Comparison of ENCODE assay signal across 10 cellular contexts in the genomic region with DNA sequence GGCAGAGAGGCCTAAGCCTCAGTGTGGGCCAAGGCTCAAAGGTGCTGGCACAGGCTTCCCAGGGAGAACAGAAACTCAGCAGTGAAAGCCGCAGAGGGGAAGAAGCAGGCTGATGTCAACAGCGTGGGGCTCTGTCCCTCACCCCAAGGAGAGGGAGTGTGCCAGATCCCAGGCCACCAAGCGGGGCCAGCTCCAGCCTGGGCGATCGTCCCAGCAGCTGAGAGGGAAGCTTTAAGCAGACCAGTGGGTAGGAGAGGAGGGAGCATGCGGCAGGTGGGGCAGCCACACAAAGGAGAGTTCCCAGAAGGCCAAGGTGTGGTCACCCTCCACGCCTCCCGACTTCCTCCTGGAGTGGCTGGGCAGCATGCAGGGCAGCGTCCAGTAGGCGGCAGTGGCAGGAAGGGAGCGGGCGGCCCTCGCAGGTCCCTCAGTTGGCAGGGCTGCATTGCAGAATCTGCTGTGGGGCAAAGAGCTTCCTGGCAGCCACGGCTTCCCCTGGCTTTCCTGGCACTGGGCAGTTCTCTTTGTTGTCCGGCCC. TPM values are rescaled to one million over a fixed set of nuclear protein-coding genes. Genes with fewer than 3 reads are reported as not detected.
DNase-seq lines count a peak whose midpoint lies in the region; ATAC-seq and TF ChIP-seq lines count a peak whose summit lies in the region.
"Had no signal": no experiment of that assay in that cellular context is flagged by ENCODE, and none has a peak within 500 bp of the region (broad histone marks: within the 10 kb centered on the region; RNA-seq: fewer than 3 reads in every experiment).

No MANE protein-coding gene starts in this region.

- CTCF ChIA-PET in mammary epithelial cell (lab: Charles Lee; ENCODE audit: low non-redundant PET), result interaction anchor here (0.5 kb wide), 1 partner anchor 32 kb away, joined by 11 read pairs; no protein-coding TSS in a partner anchor

- no peak overlapping the region for H3K4me3 ChIP-seq in mammary epithelial cell (replicated peaks in 1 of 3; ENCODE audit: insufficient read depth in 1 of 3, low read depth in 2 of 3, low read length in 3 of 3)

- H3K27me3 ChIP-seq in mammary epithelial cell (ENCODE audit: insufficient read depth, low read length), result no peaks in the 10 kb centered on the region

- no peak overlapping the region for H3K27ac ChIP-seq in mammary epithelial cell (ENCODE audit: insufficient read depth, low read depth, low read length)

- 62% methylated on average over 8 of the region's 15 CpGs for WGBS in mammary epithelial cell (ENCODE audit: low coverage, missing lambda C conversion rate)

- intact Hi-C loops in mammary epithelial cell (cut with micrococcal nuclease), result no loop called here

- no peaks in the 10 kb centered on the region for H3K79me2 ChIP-seq in mammary epithelial cell (ENCODE audit: insufficient read depth, low read length)

- H3K27ac Mint-ChIP-seq in stimulated activated naive CD8-positive, alpha-beta T cell treated with anti-CD3 and anti-CD28 coated beads, Interleukin-15, Interleukin-2, amounts not matched to agents 100 ng/mL and 50 ng/mL, for 24 hours, result peak overlapping the region; percentile 31

- H3K4me3 Mint-ChIP-seq in stimulated activated naive CD8-positive, alpha-beta T cell treated with anti-CD3 and anti-CD28 coated beads, Interleukin-15, Interleukin-2, amounts not matched to agents 100 ng/mL and 50 ng/mL, for 24 hours, result no peak overlapping the region

- TSS peak; percentile 62 for BruUV-seq in mammary epithelial cell (replicated peaks; lab: Mats Ljungman, UMichigan)

- H3K4me1 Mint-ChIP-seq in stimulated activated naive CD8-positive, alpha-beta T cell treated with anti-CD3 and anti-CD28 coated beads, Interleukin-15, Interleukin-2, amounts not matched to agents 100 ng/mL and 50 ng/mL, for 24 hours (ENCODE audit: low read depth), result peaks cover 65% of the 10 kb centered on the region

- DNase-seq in stimulated activated naive CD8-positive, alpha-beta T cell treated with anti-CD3 and anti-CD28 coated beads, Interleukin-15, Interleukin-2, amounts not matched to agents 100 U/mL and 50 U/mL, for 24 hours, result no peak
- DNase-seq in mammary epithelial cell (peak; percentile 27), midbrain (lab: John Stamatoyannopoulos, UW) (peak; percentile 94), germinal center (ENCODE audit: low spot score) (no peak), KG1 (lab: John Stamatoyannopoulos, UW) (no peak), SW 1271 (lab: John Stamatoyannopoulos, UW) (no peak)
- DNase-seq in NK-92 treated with Interleukin-12 subunit alpha and Interleukin-12 subunit beta, amount 100 ng/mL, for 24 hours (lab: John Stamatoyannopoulos, UW), result no peak
- DNase-seq: activated CD4-positive, alpha-beta T cell treated with anti-CD3 and anti-CD28 coated beads for 1 hour had no signal

- peak; percentile 20 to 46 for TF ChIP-seq CTCF in mammary epithelial cell (conservative IDR thresholded peaks at IDR 0.05 in 1 of 2, IDR thresholded peaks at IDR 0.05 in 1 of 2; ENCODE audit: extremely low read depth in 1 of 2, insufficient read depth in 1 of 2, low read depth in 1 of 2, low read length in 2 of 2)

- no peak overlapping the region for H3K4me2 ChIP-seq in mammary epithelial cell (ENCODE audit: insufficient read depth, low read depth, low read length)

- no peak overlapping the region for H3K9ac ChIP-seq in mammary epithelial cell (ENCODE audit: insufficient read depth, low read length)

- no peaks in the 10 kb centered on the region for H3K9me3 Mint-ChIP-seq in stimulated activated naive CD8-positive, alpha-beta T cell treated with anti-CD3 and anti-CD28 coated beads, Interleukin-15, Interleukin-2, amounts not matched to agents 100 ng/mL and 50 ng/mL, for 24 hours

- no peaks in the 10 kb centered on the region for H4K20me1 ChIP-seq in mammary epithelial cell (ENCODE audit: insufficient read depth, low read length)

- no peak for ATAC-seq in stimulated activated naive CD8-positive, alpha-beta T cell treated with anti-CD3 and anti-CD28 coated beads, Interleukin-15, Interleukin-2, amounts not matched to agents 100 U/mL and 50 U/mL, for 24 hours

- no peaks in the 10 kb centered on the region for H3K27me3 Mint-ChIP-seq in stimulated activated naive CD8-positive, alpha-beta T cell treated with anti-CD3 and anti-CD28 coated beads, Interleukin-15, Interleukin-2, amounts not matched to agents 100 ng/mL and 50 ng/mL, for 24 hours

- in situ Hi-C loops in mammary epithelial cell (cut with MboI; ENCODE audit: low sequenced_read_pairs in 2 of 2), result no loop called here

- peaks cover 2% of the 10 kb centered on the region for H3K36me3 ChIP-seq in mammary epithelial cell (ENCODE audit: insufficient read depth, low read length)

- dilution Hi-C loops in mammary epithelial cell (cut with HindIII; ENCODE audit: low sequenced_read_pairs), result loop anchor here (5.0 to 10.0 kb wide), 3 partner anchors 53 to 360 kb away; no protein-coding TSS in a partner anchor

- H3K4me1 ChIP-seq in mammary epithelial cell (ENCODE audit: insufficient read depth, low read length), result peaks cover 3% of the 10 kb centered on the region

- H3K9me3 ChIP-seq in mammary epithelial cell (replicated peaks; ENCODE audit: insufficient read depth, low read length), result no peaks in the 10 kb centered on the region

- no peak overlapping the region for H2AFZ ChIP-seq in mammary epithelial cell (ENCODE audit: low read depth, low read length)

- peaks cover 56% of the 10 kb centered on the region for H3K36me3 Mint-ChIP-seq in stimulated activated naive CD8-positive, alpha-beta T cell treated with anti-CD3 and anti-CD28 coated beads, Interleukin-15, Interleukin-2, amounts not matched to agents 100 ng/mL and 50 ng/mL, for 24 hours (ENCODE audit: low read depth)

RNA-seq across cellular contexts. Expression of gene SYNGR2, which starts 6.0 kb away (rescaled TPM):
- 10 to 100 TPM; 39.0 to 72.6 TPM for total RNA-seq in mammary epithelial cell
- polyA plus RNA-seq in mammary epithelial cell, result 48.7 TPM
- polyA minus RNA-seq in mammary epithelial cell, result 53.3 TPM

RNA-seq across cellular contexts. Expression of gene TK1, which starts 12.5 kb away (rescaled TPM):
- total RNA-seq in mammary epithelial cell, result 10 to 100 TPM in 1 of 2 donors, 1 to 10 TPM in 1; 7.7 to 79.5 TPM
- 155 TPM for polyA plus RNA-seq in mammary epithelial cell
- polyA minus RNA-seq in mammary epithelial cell, result 121 TPM

RNA-seq across cellular contexts. Expression of gene AFMID, which starts 12.8 kb away (rescaled TPM):
- total RNA-seq in mammary epithelial cell, result 10 to 100 TPM; 16.5 to 32.5 TPM
- polyA plus RNA-seq in mammary epithelial cell, result 21.2 TPM
- polyA minus RNA-seq in mammary epithelial cell, result 59.7 TPM

RNA-seq across cellular contexts. Expression of gene C17orf99, which starts 28.2 kb away (rescaled TPM):
- total RNA-seq in mammary epithelial cell, result under 1 TPM; 0.17 to 0.80 TPM
- polyA plus RNA-seq in mammary epithelial cell, result 0.14 TPM
- not detected for polyA minus RNA-seq in mammary epithelial cell
- total RNA-seq: Daoy had no signal

RNA-seq across cellular contexts. Expression of gene BIRC5, which starts 39.7 kb away (rescaled TPM):
- total RNA-seq in mammary epithelial cell, result 10 to 100 TPM in 1 of 2 donors, under 1 TPM in 1; 0.83 to 44.8 TPM
- polyA plus RNA-seq in mammary epithelial cell, result 52.0 TPM
- polyA minus RNA-seq in mammary epithelial cell, result 33.8 TPM

Comparison
In these comparisons a context has a peak if more than half of its experiments do, and no peak if none do; other contexts are left out.
1. DNase-seq: peak in mammary epithelial cell (single experiment) and midbrain (single experiment); none in stimulated activated naive CD8-positive, alpha-beta T cell treated with anti-CD3 and anti-CD28 coated beads, Interleukin-15, Interleukin-2, amounts not matched to agents 100 U/mL and 50 U/mL, for 24 hours (single experiment), germinal center (single experiment), NK-92 treated with Interleukin-12 subunit alpha and Interleukin-12 subunit beta, amount 100 ng/mL, for 24 hours (single experiment), KG1 (single experiment) and SW 1271 (0 of 2).